ENCODE assay signal across 22 cellular contexts in the genomic region with DNA sequence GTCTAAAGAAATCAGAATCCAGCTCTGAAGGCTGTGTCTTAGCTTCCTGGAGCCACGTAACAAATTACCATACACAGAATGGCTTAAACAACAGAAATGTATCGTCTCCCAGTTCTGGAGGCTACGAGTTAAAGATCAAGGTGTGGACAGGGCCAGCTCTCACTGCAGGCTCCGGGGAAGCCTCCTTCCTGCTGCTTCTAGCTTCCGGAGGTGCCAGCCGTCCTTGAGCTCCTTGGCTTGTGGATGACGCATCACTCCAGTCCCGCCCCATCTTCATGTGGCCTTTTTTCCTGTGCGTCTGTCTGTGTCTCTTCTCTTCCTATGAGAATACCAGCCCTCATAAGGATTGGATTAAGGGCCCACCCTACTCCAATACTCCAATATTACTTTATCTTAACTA.
DNase-seq lines count a peak whose midpoint lies in the region; ATAC-seq, FAIRE-seq and TF ChIP-seq lines count a peak whose summit lies in the region.
"Had no signal": no experiment of that assay in that cellular context is flagged by ENCODE, and none has a peak within 500 bp of the region (broad histone marks: within the 10 kb centered on the region; RNA-seq: fewer than 3 reads in every experiment).

No MANE protein-coding gene starts in this region.

- RAD21 ChIA-PET in HCT116 (lab: Charles Lee; ENCODE audit: low non-redundant PET in 1 of 2, low total read pairs in 2 of 2, uncharacterized antibody in 2 of 2, unreplicated experiment in 2 of 2), result no interaction called here

- no peak overlapping the region for H3K23ac ChIP-seq in H1 (ENCODE audit: insufficient read length)

- TF ChIP-seq POLR2A in HCT116 (IDR thresholded peaks at IDR 0.05; ENCODE audit: borderline replicate concordance, extremely low read depth, insufficient read depth, insufficient read length), result peak; percentile 32
- TF ChIP-seq POLR2A in H1 (IDR thresholded peaks at IDR 0.05; ENCODE audit: control extremely low read depth in 1 of 2, low read depth in 2 of 2, low read length in 2 of 2), result no peak
- TF ChIP-seq POLR2A in vagina (IDR thresholded peaks at IDR 0.05), result no peak
- TF ChIP-seq POLR2A in uterus (IDR thresholded peaks at IDR 0.05), result no peak

- H3K9me3 ChIP-seq in HCT116 (ENCODE audit: control insufficient read depth in 1 of 2, insufficient read depth in 1 of 2, low read depth in 1 of 2, low read length in 2 of 2), result 0 out of 4 replicates have a peak, but pooled peaks cover 0 to 5% of the 10 kb centered on the region in 2 experiments
- no peaks in the 10 kb centered on the region for H3K9me3 ChIP-seq in WERI-Rb-1 (ENCODE audit: severe bottlenecking)
- peaks cover 0 to 6% of the 10 kb centered on the region in 2 experiments; a peak in 2 of 4 replicates for H3K9me3 ChIP-seq in H1 (ENCODE audit: insufficient read depth in 2 of 2, low read depth in 1 of 2, low read length in 1 of 2)
- H3K9me3 ChIP-seq in vagina, result no peaks in the 10 kb centered on the region
- no peaks in the 10 kb centered on the region for H3K9me3 ChIP-seq in uterus
- H3K9me3 ChIP-seq: A549 had no signal

- H3K4ac ChIP-seq in H1 (replicated peaks; ENCODE audit: insufficient read length, low read depth, low read length), result no peak overlapping the region

- FAIRE-seq in H1 (lab: Jason Lieb, UNC), result no peak
- FAIRE-seq: A549, G401.6, GM12891, H54, HepG2 had no signal

- POLR2A ChIA-PET in HCT116 (lab: Charles Lee), result no interaction called here
- POLR2A ChIA-PET in H1 (lab: Charles Lee; ENCODE audit: partially characterized antibody), result no interaction called here

- 0 out of 2 replicates have a peak overlapping the region, but pooled peaks have one; percentile 13 for H2BK20ac ChIP-seq in H1 (ENCODE audit: low read length)

- no peaks in the 10 kb centered on the region for H3K4me1 ChIP-seq in HCT116 (ENCODE audit: control insufficient read depth in 1 of 2, insufficient read depth in 2 of 2, low read length in 2 of 2)
- H3K4me1 ChIP-seq in H1 (replicated peaks in 1 of 4; ENCODE audit: control insufficient read depth in 3 of 4, insufficient read depth in 4 of 4, low read length in 3 of 4), result peaks cover 2 to 5% (median 3%) of the 10 kb centered on the region in 4 experiments
- H3K4me1 ChIP-seq in vagina, result peaks cover 8% of the 10 kb centered on the region
- H3K4me1 ChIP-seq in uterus, result no peaks in the 10 kb centered on the region
- H3K4me1 ChIP-seq: A549, BLaER1 had no signal

- no peaks in the 10 kb centered on the region for H3K27me3 ChIP-seq in HCT116 (ENCODE audit: insufficient read depth, low read length)
- H3K27me3 ChIP-seq in WERI-Rb-1 (ENCODE audit: insufficient read depth, low read depth, severe bottlenecking), result no peaks in the 10 kb centered on the region
- no peaks in the 10 kb centered on the region for H3K27me3 ChIP-seq in H1 (replicated peaks in 1 of 4; ENCODE audit: control insufficient read depth in 3 of 4, extremely low read depth in 1 of 4, insufficient read depth in 3 of 4, low read length in 3 of 4)
- no peaks in the 10 kb centered on the region for H3K27me3 ChIP-seq in vagina
- H3K27me3 ChIP-seq in uterus, result no peaks in the 10 kb centered on the region
- H3K27me3 ChIP-seq: BLaER1 had no signal

- H2AK5ac ChIP-seq in H1 (ENCODE audit: low read depth, low read length), result no peak overlapping the region

- H3K79me2 ChIP-seq in HCT116 (ENCODE audit: insufficient read depth, low read length), result no peaks in the 10 kb centered on the region
- H3K79me2 ChIP-seq in H1 (ENCODE audit: control insufficient read depth in 1 of 2, insufficient read depth in 2 of 2, low read length in 2 of 2), result no peaks in the 10 kb centered on the region

- TF ChIP-seq RAD21 in HCT116 (IDR thresholded peaks at IDR 0.05; ENCODE audit: low read depth), result no peak
- TF ChIP-seq RAD21 in H1 (IDR thresholded peaks at IDR 0.05 in 1 of 2, conservative IDR thresholded peaks at IDR 0.05 in 1 of 2; ENCODE audit: low read depth in 2 of 2, low read length in 2 of 2), result no peak

- no peak for ATAC-seq in HCT116
- ATAC-seq: A549, HepG2 had no signal

- H2BK12ac ChIP-seq in H1 (ENCODE audit: low read depth, low read length), result no peak overlapping the region

- H3K4me3 ChIP-seq in HCT116 (replicated peaks in 1 of 2; ENCODE audit: low read depth in 1 of 2, low read length in 2 of 2) (no peak overlapping the region), WERI-Rb-1 (ENCODE audit: low read depth, low read length) (no peak overlapping the region), H1 (ENCODE audit: extremely low read depth in 1 of 4, insufficient read depth in 2 of 4, low read depth in 3 of 4, low read length in 4 of 4) (no peak overlapping the region), vagina (no peak overlapping the region), uterus (no peak overlapping the region)
- H3K4me3 ChIP-seq: A549, BLaER1 had no signal

- CTCF ChIA-PET in HCT116 (lab: Charles Lee) (no interaction called here), H1 (lab: Charles Lee; ENCODE audit: partially characterized antibody) (no interaction called here)

- H3K79me1 ChIP-seq in H1 (ENCODE audit: low read depth, low read length), result no peaks in the 10 kb centered on the region

- H3K27me3 Mint-ChIP-seq in chondrocyte (ENCODE audit: low read depth), result no peaks in the 10 kb centered on the region
- H3K27me3 Mint-ChIP-seq: IgD-negative memory B cell had no signal

- TF ChIP-seq CTCF in HCT116 (IDR thresholded peaks at IDR 0.05 in 2 of 3, conservative IDR thresholded peaks at IDR 0.05 in 1 of 3; ENCODE audit: borderline replicate concordance in 1 of 3, insufficient read depth in 1 of 3, low read depth in 2 of 3, low read length in 2 of 3), result no peak
- no peak for TF ChIP-seq CTCF in WERI-Rb-1 (IDR thresholded peaks at IDR 0.05; ENCODE audit: low read depth, low read length)
- TF ChIP-seq CTCF in H1 (IDR thresholded peaks at IDR 0.05; ENCODE audit: control extremely low read depth in 1 of 3, insufficient read depth in 1 of 3, low read depth in 1 of 3, low read length in 3 of 3), result no peak
- TF ChIP-seq CTCF in vagina (IDR thresholded peaks at IDR 0.05), result no peak
- TF ChIP-seq CTCF in chondrocyte (IDR thresholded peaks at IDR 0.05), result no peak
- TF ChIP-seq CTCF in uterus (IDR thresholded peaks at IDR 0.05), result no peak

- H3K27ac ChIP-seq in HCT116 (ENCODE audit: low read depth, low read length) (no peak overlapping the region), WERI-Rb-1 (peak overlapping the region; percentile 63), H1 (ENCODE audit: low read depth, low read length) (no peak overlapping the region), vagina (no peak overlapping the region), uterus (no peak overlapping the region)
- H3K27ac ChIP-seq: 22Rv1, A549, BLaER1 had no signal

- H3K23me2 ChIP-seq in H1 (ENCODE audit: low read depth, low read length), result no peaks in the 10 kb centered on the region

- no peak overlapping the region for H2BK120ac ChIP-seq in H1 (replicated peaks; ENCODE audit: low read depth, low read length)

- H3K9me2 ChIP-seq in HCT116 (ENCODE audit: insufficient read depth), result no peaks in the 10 kb centered on the region

- no peaks in the 10 kb centered on the region for H3K36me3 Mint-ChIP-seq in chondrocyte (ENCODE audit: low read depth)
- H3K36me3 Mint-ChIP-seq: CD14-positive monocyte; CD4-positive, alpha-beta memory T cell; IgD-negative memory B cell had no signal

- H3K9me3 Mint-ChIP-seq in chondrocyte (ENCODE audit: low read depth), result no peaks in the 10 kb centered on the region
- H3K9me3 Mint-ChIP-seq: IgD-negative memory B cell had no signal

- H2BK5ac ChIP-seq in H1 (ENCODE audit: low read depth, low read length), result no peak overlapping the region

- peak overlapping the region; percentile 20; the same call in 1 of the 2 replicates for H3K18ac ChIP-seq in H1 (ENCODE audit: extremely low read depth, low read length)

- H3K9ac ChIP-seq in HCT116 (ENCODE audit: low read length) (no peak overlapping the region), H1 (replicated peaks in 1 of 4; ENCODE audit: extremely low read depth in 1 of 4, low read depth in 3 of 4, low read length in 3 of 4) (no peak overlapping the region)
- H3K9ac ChIP-seq: BLaER1 had no signal

- H3K36me3 ChIP-seq in HCT116 (ENCODE audit: control insufficient read depth in 1 of 2, insufficient read depth in 2 of 2, low read length in 2 of 2), result no peaks in the 10 kb centered on the region
- H3K36me3 ChIP-seq in WERI-Rb-1, result no peaks in the 10 kb centered on the region
- H3K36me3 ChIP-seq in H1 (ENCODE audit: control insufficient read depth in 2 of 4, insufficient read depth in 4 of 4, low read length in 3 of 4), result no peaks in the 10 kb centered on the region
- H3K36me3 ChIP-seq in vagina, result no peaks in the 10 kb centered on the region
- no peaks in the 10 kb centered on the region for H3K36me3 ChIP-seq in uterus
- H3K36me3 ChIP-seq: BLaER1 had no signal

- no peak overlapping the region for H3K14ac ChIP-seq in H1 (ENCODE audit: insufficient read length)

- no peak overlapping the region for H3K56ac ChIP-seq in H1 (replicated peaks; ENCODE audit: insufficient read length, low read depth, low read length)

- H4K5ac ChIP-seq in H1 (ENCODE audit: insufficient read length, low read depth, low read length), result no peak overlapping the region

- H4K91ac ChIP-seq in H1 (replicated peaks; ENCODE audit: insufficient read length, low read length), result no peak overlapping the region

- no TSS peak for BruUV-seq in HCT116 (replicated peaks; lab: Mats Ljungman, UMichigan)

- H3K4me3 Mint-ChIP-seq in chondrocyte (ENCODE audit: unreplicated experiment), result no peak overlapping the region
- H3K4me3 Mint-ChIP-seq: CD14-positive monocyte; CD4-positive, alpha-beta memory T cell; IgD-negative memory B cell had no signal

- H4K8ac ChIP-seq in H1 (ENCODE audit: extremely low read depth, insufficient read depth, low read length), result no peak overlapping the region

- 91% methylated on average over 9 of the region's 9 CpGs; no CpG with 5 or more reads in 1 of the 2 experiments for WGBS in H1 (ENCODE audit: extremely low coverage in 1 of 2, insufficient coverage in 1 of 2, insufficient read length in 1 of 2, insufficient replicate concordance in 2 of 2, low coverage in 1 of 2, low lambda C conversion rate in 2 of 2, missing lambda C conversion rate in 1 of 2), 2 experiments

- H2AFZ ChIP-seq in HCT116 (ENCODE audit: low read depth, low read length, poor library complexity, severe bottlenecking), result no peak overlapping the region
- no peak overlapping the region for H2AFZ ChIP-seq in H1 (ENCODE audit: low read length)

- TF ChIP-seq EP300 in H1 (IDR thresholded peaks at IDR 0.05; ENCODE audit: borderline replicate concordance in 1 of 2, low read depth in 2 of 2, low read length in 2 of 2), result no peak

- no peak overlapping the region; the same call in 1 of the 2 replicates for H2BK15ac ChIP-seq in H1 (ENCODE audit: low read length)

- H3K4me2 ChIP-seq in HCT116 (ENCODE audit: low read length) (no peak overlapping the region), H1 (ENCODE audit: insufficient read depth in 1 of 2, low read depth in 2 of 2, low read length in 2 of 2) (no peak overlapping the region)
- H3K4me2 ChIP-seq: A549, BLaER1 had no signal

- H3K27ac Mint-ChIP-seq in chondrocyte (ENCODE audit: unreplicated experiment), result no peak overlapping the region
- H3K27ac Mint-ChIP-seq: CD14-positive monocyte; CD4-positive, alpha-beta memory T cell; IgD-negative memory B cell had no signal

- no peaks in the 10 kb centered on the region for H4K20me1 ChIP-seq in HCT116 (ENCODE audit: insufficient read depth)
- no peaks in the 10 kb centered on the region for H4K20me1 ChIP-seq in H1 (replicated peaks in 1 of 2; ENCODE audit: control insufficient read depth in 1 of 2, insufficient read depth in 2 of 2, low read length in 2 of 2)
- H4K20me1 ChIP-seq: BLaER1 had no signal

- DNase-seq in COLO829 (ENCODE audit: low spot score) (peak; percentile 23), HCT116 (ENCODE audit: low read depth, low spot score) (no peak), WERI-Rb-1 (peak; percentile 56), H1 (ENCODE audit: low read depth in 1 of 2, low spot score in 2 of 2) (no peak), vagina (ENCODE audit: extremely low spot score in 2 of 2) (no peak), chondrocyte (ENCODE audit: low spot score) (no peak), uterus (no peak)
- DNase-seq in activated CD4-positive, alpha-beta T cell treated with anti-CD3 and anti-CD28 coated beads for 1 hour, result no peak
- DNase-seq: Calu3; CD4-positive, alpha-beta memory T cell; DMS79 treated with DMSO at 0.1 percent for 48 hours; EL; KBM-7 had no signal

- intact Hi-C loops in HCT116 (cut with micrococcal nuclease), result no loop called here
- intact Hi-C loops in vagina (cut with DNase I), result no loop called here
- intact Hi-C loops in uterus (cut with DNase I; ENCODE audit: low total_unique reads), result no loop called here

- H3K4me1 Mint-ChIP-seq in chondrocyte (ENCODE audit: low read depth), result no peaks in the 10 kb centered on the region
- H3K4me1 Mint-ChIP-seq: CD14-positive monocyte; CD4-positive, alpha-beta memory T cell; IgD-negative memory B cell had no signal

Comparison
In these comparisons a context has a peak if more than half of its experiments do, and no peak if none do; other contexts are left out.
1. DNase-seq: peak in COLO829 (single experiment) and WERI-Rb-1 (single experiment); none in HCT116 (single experiment), H1 (0 of 2), vagina (0 of 2), activated CD4-positive, alpha-beta T cell treated with anti-CD3 and anti-CD28 coated beads for 1 hour (single experiment), chondrocyte (single experiment) and uterus (0 of 2).